24 cellular contexts compared by ENCODE assay signal in genomic region chr9:106964329-106964728, GRCh38.
DNase-seq lines count a peak whose midpoint lies in the region; ATAC-seq, FAIRE-seq and TF ChIP-seq lines count a peak whose summit lies in the region.
"Had no signal": no experiment of that assay in that cellular context is flagged by ENCODE, and none has a peak within 500 bp of the region (broad histone marks: within the 10 kb centered on the region; RNA-seq: fewer than 3 reads in every experiment).

No MANE protein-coding gene starts in this region.

- intact Hi-C loops in pancreas (cut with DNase I), result no loop called here

- H3K9me3 ChIP-seq in pancreas, result no peaks in the 10 kb centered on the region
- H3K9me3 ChIP-seq: right lobe of liver, thoracic aorta had no signal

- H3K27ac ChIP-seq in VCaP (peak overlapping the region; percentile 73), pancreas (no peak overlapping the region)
- H3K27ac ChIP-seq: cardiac muscle cell, right lobe of liver, thoracic aorta had no signal

- no peak for FAIRE-seq in H54 (lab: Jason Lieb, UNC)
- no peak for FAIRE-seq in pancreas (lab: Jason Lieb, UNC)
- FAIRE-seq: kidney had no signal

- no peak overlapping the region for H3K4me3 Mint-ChIP-seq in stimulated activated naive CD8-positive, alpha-beta T cell treated with anti-CD3 and anti-CD28 coated beads, Interleukin-15, amount 100 ng/mL, for 72 hours
- H3K4me3 Mint-ChIP-seq: CD4-positive, CD25-positive, alpha-beta regulatory T cell had no signal

- no peak overlapping the region for H3K27ac Mint-ChIP-seq in stimulated activated naive CD8-positive, alpha-beta T cell treated with anti-CD3 and anti-CD28 coated beads, Interleukin-15, amount 100 ng/mL, for 72 hours
- H3K27ac Mint-ChIP-seq: CD4-positive, CD25-positive, alpha-beta regulatory T cell; T-cell had no signal

- peaks cover 6 to 7% of the 10 kb centered on the region in 2 donors for H3K9me3 Mint-ChIP-seq in stimulated activated naive CD8-positive, alpha-beta T cell treated with anti-CD3 and anti-CD28 coated beads, Interleukin-15, amount 100 ng/mL, for 72 hours

- peaks cover 0 to 3% (median 0%) of the 10 kb centered on the region in 3 donors for H3K36me3 ChIP-seq in pancreas
- H3K36me3 ChIP-seq: right lobe of liver, thoracic aorta had no signal

- no peak for DNase-seq in stimulated activated naive CD8-positive, alpha-beta T cell treated with anti-CD3 and anti-CD28 coated beads, Interleukin-15, amount 100 ng/mL, for 72 hours
- no peak for DNase-seq in stimulated activated naive CD8-positive, alpha-beta T cell treated with anti-CD3 and anti-CD28 coated beads, Interleukin-15, Interleukin-2, amounts not matched to agents 100 U/mL and 50 U/mL, for 24 hours
- DNase-seq in H54 (ENCODE audit: insufficient read length, low spot score) (no peak), pancreas (no peak)
- DNase-seq: dermis blood vessel endothelial cell; DMS153; foreskin melanocyte; kidney; NCI-H1105 treated with DMSO at 0.1 percent for 48 hours; NCI-H2107; NCI-H526; right lobe of liver; SIG-M5; stimulated activated CD4-positive, alpha-beta T cell treated with anti-CD3 and anti-CD28 coated beads, Interleukin-15, amount 100 ng/mL, for 24 hours; T-cell had no signal

- TF ChIP-seq CTCF in VCaP (conservative IDR thresholded peaks at IDR 0.05) (no peak), pancreas (IDR thresholded peaks at IDR 0.05) (no peak)

- H3K27me3 Mint-ChIP-seq in stimulated activated naive CD8-positive, alpha-beta T cell treated with anti-CD3 and anti-CD28 coated beads, Interleukin-15, amount 100 ng/mL, for 72 hours, result peaks cover 7% of the 10 kb centered on the region
- H3K27me3 Mint-ChIP-seq: CD4-positive, CD25-positive, alpha-beta regulatory T cell; naive thymus-derived CD8-positive, alpha-beta T cell; T-cell had no signal

- peaks cover 23% of the 10 kb centered on the region for H3K4me1 Mint-ChIP-seq in stimulated activated naive CD8-positive, alpha-beta T cell treated with anti-CD3 and anti-CD28 coated beads, Interleukin-15, amount 100 ng/mL, for 72 hours
- H3K4me1 Mint-ChIP-seq: CD4-positive, CD25-positive, alpha-beta regulatory T cell had no signal

- no peaks in the 10 kb centered on the region for H3K27me3 ChIP-seq in pancreas
- H3K27me3 ChIP-seq: cardiac muscle cell, right lobe of liver had no signal

- no peak for TF ChIP-seq POLR2A in H54 (IDR thresholded peaks at IDR 0.05; ENCODE audit: low read depth, low read length)

- WGBS in pancreas, 2 donors, result 62 to 84% methylated on average over 2 of the region's 2 CpGs

- H3K4me3 ChIP-seq in pancreas, result no peak overlapping the region
- H3K4me3 ChIP-seq: cardiac muscle cell, right lobe of liver, thoracic aorta had no signal

- no peaks in the 10 kb centered on the region for H3K4me1 ChIP-seq in pancreas
- H3K4me1 ChIP-seq: right lobe of liver had no signal

- ATAC-seq in stimulated activated naive CD8-positive, alpha-beta T cell treated with anti-CD3 and anti-CD28 coated beads, Interleukin-15, amount 100 ng/mL, for 72 hours, result peak; percentile 82
- no peak for ATAC-seq in stimulated activated naive CD8-positive, alpha-beta T cell treated with anti-CD3 and anti-CD28 coated beads, Interleukin-15, Interleukin-2, amounts not matched to agents 100 U/mL and 50 U/mL, for 24 hours
- ATAC-seq in HG02678 (IDR thresholded peaks at IDR 0.05; ENCODE audit: unreplicated experiment) (peak; percentile 58), HG02973 (IDR thresholded peaks at IDR 0.05; ENCODE audit: unreplicated experiment) (no peak), pancreas (no peak), GM21576 (IDR thresholded peaks at IDR 0.05; ENCODE audit: unreplicated experiment) (no peak)
- ATAC-seq: HCT116, right lobe of liver had no signal

Comparison
In these comparisons a context has a peak if more than half of its experiments do, and no peak if none do; other contexts are left out.
1. ATAC-seq: peak in stimulated activated naive CD8-positive, alpha-beta T cell treated with anti-CD3 and anti-CD28 coated beads, Interleukin-15, amount 100 ng/mL, for 72 hours (single experiment) and HG02678 (single experiment); none in stimulated activated naive CD8-positive, alpha-beta T cell treated with anti-CD3 and anti-CD28 coated beads, Interleukin-15, Interleukin-2, amounts not matched to agents 100 U/mL and 50 U/mL, for 24 hours (single experiment), HG02973 (single experiment), pancreas (0 of 4) and GM21576 (single experiment).